ENCODE assay signal across 12 cellular contexts in genomic region chr6:148451690-148452089, GRCh38.
DNase-seq lines count a peak whose midpoint lies in the region; ATAC-seq and TF ChIP-seq lines count a peak whose summit lies in the region.
"Had no signal": no experiment of that assay in that cellular context is flagged by ENCODE, and none has a peak within 500 bp of the region (broad histone marks: within the 10 kb centered on the region; RNA-seq: fewer than 3 reads in every experiment).

No MANE protein-coding gene starts in this region.

- ATAC-seq in HG03460 (IDR thresholded peaks at IDR 0.05; ENCODE audit: unreplicated experiment) = peak; percentile 70
- ATAC-seq in omental fat pad (ENCODE audit: low FRiP score) = no peak
- ATAC-seq: HCT116, psoas muscle had no signal

- peaks cover 53% of the 10 kb centered on the region for H3K36me3 Mint-ChIP-seq in nephron progenitor cell (ENCODE audit: low read depth)
- H3K36me3 Mint-ChIP-seq: CD4-positive, CD25-positive, alpha-beta regulatory T cell had no signal

- no peaks in the 10 kb centered on the region for H3K27me3 Mint-ChIP-seq in nephron progenitor cell (ENCODE audit: low read depth, poor library complexity)

- no peak overlapping the region for H3K4me3 ChIP-seq in choroid plexus epithelial cell (ENCODE audit: low read depth, low read length)
- H3K4me3 ChIP-seq: psoas muscle had no signal

- peaks cover 58% of the 10 kb centered on the region for H3K4me1 Mint-ChIP-seq in nephron progenitor cell

- no peak for TF ChIP-seq CTCF in choroid plexus epithelial cell (conservative IDR thresholded peaks at IDR 0.05; ENCODE audit: low read depth, low read length)
- no peak for TF ChIP-seq CTCF in omental fat pad (IDR thresholded peaks at IDR 0.05)
- TF ChIP-seq CTCF in nephron progenitor cell (IDR thresholded peaks at IDR 0.05) = no peak

- H3K9me3 Mint-ChIP-seq in nephron progenitor cell = no peaks in the 10 kb centered on the region

- H3K4me3 Mint-ChIP-seq in nephron progenitor cell = no peak overlapping the region
- H3K4me3 Mint-ChIP-seq: CD4-positive, CD25-positive, alpha-beta regulatory T cell had no signal

- peak; percentile 11 for DNase-seq in stimulated activated CD4-positive, alpha-beta T cell treated with anti-CD3 and anti-CD28 coated beads, Interleukin-1b, Interleukin-23, amount 100 ng/mL, for 48 hours
- no peak for DNase-seq in stimulated activated CD4-positive, alpha-beta T cell treated with anti-CD3 and anti-CD28 coated beads, Interleukin-4, amount 100 ng/mL, for 1 hour
- DNase-seq in choroid plexus epithelial cell (ENCODE audit: low read depth) (peak; percentile 31), NCI-H2227 treated with DMSO at 0.1 percent for 48 hours (lab: John Stamatoyannopoulos, UW) (no peak), omental fat pad (ENCODE audit: low spot score) (no peak), C1 segment of cervical spinal cord (lab: John Stamatoyannopoulos, UW) (no peak), nephron progenitor cell (no peak)
- DNase-seq: brain microvascular endothelial cell; CD4-positive, CD25-positive, alpha-beta regulatory T cell; psoas muscle had no signal

- H3K27ac Mint-ChIP-seq in nephron progenitor cell = no peak overlapping the region

Comparison
In these comparisons a context has a peak if more than half of its experiments do, and no peak if none do; other contexts are left out.
1. DNase-seq: peak in stimulated activated CD4-positive, alpha-beta T cell treated with anti-CD3 and anti-CD28 coated beads, Interleukin-1b, Interleukin-23, amount 100 ng/mL, for 48 hours (single experiment) and choroid plexus epithelial cell (single experiment); none in stimulated activated CD4-positive, alpha-beta T cell treated with anti-CD3 and anti-CD28 coated beads, Interleukin-4, amount 100 ng/mL, for 1 hour (single experiment), NCI-H2227 treated with DMSO at 0.1 percent for 48 hours (single experiment), omental fat pad (single experiment), C1 segment of cervical spinal cord (0 of 14) and nephron progenitor cell (single experiment).